Comparison of ENCODE assay signal across 9 cellular contexts in the genomic region with DNA sequence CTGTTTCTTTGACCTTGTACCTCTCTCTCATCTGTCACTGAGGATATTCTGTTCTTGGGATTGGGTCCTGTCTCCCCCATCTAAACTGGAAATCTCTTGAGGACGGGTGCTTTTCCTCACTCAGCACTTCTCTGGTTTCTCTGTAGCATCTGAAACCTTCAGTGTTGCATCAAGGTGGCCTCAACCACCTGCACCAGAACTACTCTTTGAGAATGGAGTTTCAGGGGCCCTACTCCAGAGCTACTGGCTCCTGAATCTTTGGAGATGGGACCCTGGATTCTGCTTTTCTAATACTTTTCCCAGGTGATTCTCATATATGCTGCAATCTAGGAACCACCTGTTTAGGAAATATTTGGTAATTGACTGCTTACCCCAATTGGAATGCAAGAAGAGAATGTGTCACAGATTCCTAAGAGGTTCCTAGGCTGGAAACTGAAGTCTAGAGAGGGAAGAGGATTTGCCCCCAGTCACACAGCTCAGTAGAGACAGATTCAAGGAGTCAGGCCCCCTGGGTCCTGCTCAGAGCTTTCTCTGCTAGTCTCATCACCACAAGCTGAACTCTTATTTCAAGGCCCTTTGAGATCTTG. TPM values are rescaled to one million over a fixed set of nuclear protein-coding genes. Genes with fewer than 3 reads are reported as not detected.
DNase-seq lines count a peak whose midpoint lies in the region; ATAC-seq lines count a peak whose summit lies in the region.
"Had no signal": no experiment of that assay in that cellular context is flagged by ENCODE, and none has a peak within 500 bp of the region (broad histone marks: within the 10 kb centered on the region; RNA-seq: fewer than 3 reads in every experiment).

No MANE protein-coding gene starts in this region.

- H3K9me3 Mint-ChIP-seq in activated naive CD8-positive, alpha-beta T cell treated with anti-CD3 and anti-CD28 coated beads for 36 hours, result no peaks in the 10 kb centered on the region

- peaks cover 96% of the 10 kb centered on the region for H3K36me3 Mint-ChIP-seq in activated naive CD8-positive, alpha-beta T cell treated with anti-CD3 and anti-CD28 coated beads for 36 hours

- peak overlapping the region; percentile 99 for H3K27ac Mint-ChIP-seq in activated naive CD8-positive, alpha-beta T cell treated with anti-CD3 and anti-CD28 coated beads for 36 hours

- peaks cover 88% of the 10 kb centered on the region for H3K4me1 Mint-ChIP-seq in activated naive CD8-positive, alpha-beta T cell treated with anti-CD3 and anti-CD28 coated beads for 36 hours

- H3K4me3 Mint-ChIP-seq in activated naive CD8-positive, alpha-beta T cell treated with anti-CD3 and anti-CD28 coated beads for 36 hours, result peak overlapping the region; percentile 82

- DNase-seq in EH (ENCODE audit: low read depth) (peak; percentile 9), occipital lobe (lab: John Stamatoyannopoulos, UW) (no peak), OCI-M1 (lab: John Stamatoyannopoulos, UW) (no peak), NCI-H128 (lab: John Stamatoyannopoulos, UW; ENCODE audit: unreplicated experiment) (no peak), dermis blood vessel endothelial cell (no peak)
- DNase-seq in activated naive CD8-positive, alpha-beta T cell treated with anti-CD3 and anti-CD28 coated beads for 36 hours, result no peak
- DNase-seq: retina had no signal

- H3K27me3 Mint-ChIP-seq in activated naive CD8-positive, alpha-beta T cell treated with anti-CD3 and anti-CD28 coated beads for 36 hours, result peaks cover 3% of the 10 kb centered on the region

- ATAC-seq in GM19463 (IDR thresholded peaks at IDR 0.05; ENCODE audit: unreplicated experiment), result peak; percentile 34
- ATAC-seq in HG03103 (IDR thresholded peaks at IDR 0.05; ENCODE audit: low read depth, unreplicated experiment), result peak; percentile 32

RNA-seq across cellular contexts. Expression of gene EIF2D, which starts 48.8 kb away (rescaled TPM):
- total RNA-seq in activated naive CD8-positive, alpha-beta T cell treated with anti-CD3 and anti-CD28 coated beads for 36 hours, result 100 to 1,000 TPM; 112 to 113 TPM
- total RNA-seq in occipital lobe, result 12.5 TPM
- 66.1 and 69.9 TPM in 2 replicates for total RNA-seq in dermis blood vessel endothelial cell

RNA-seq across cellular contexts. Expression of gene RASSF5, which starts 56.1 kb away (rescaled TPM):
- 100 to 1,000 TPM; 223 to 226 TPM for total RNA-seq in activated naive CD8-positive, alpha-beta T cell treated with anti-CD3 and anti-CD28 coated beads for 36 hours
- total RNA-seq in occipital lobe, result 0.62 TPM
- total RNA-seq in dermis blood vessel endothelial cell, result 0.33 and 0.51 TPM in 2 replicates

Comparison
In these comparisons a context has a peak if more than half of its experiments do, and no peak if none do; other contexts are left out.
1. RNA of gene RASSF5, which starts 56.1 kb away (total RNA-seq): 223 to 226 TPM in activated naive CD8-positive, alpha-beta T cell treated with anti-CD3 and anti-CD28 coated beads for 36 hours; 0.62 TPM in occipital lobe (single experiment) and 0.33 to 0.51 TPM in dermis blood vessel endothelial cell; every median in the first group is over 100 times any median in the second.